8 cellular contexts compared by ENCODE assay signal in the genomic region with DNA sequence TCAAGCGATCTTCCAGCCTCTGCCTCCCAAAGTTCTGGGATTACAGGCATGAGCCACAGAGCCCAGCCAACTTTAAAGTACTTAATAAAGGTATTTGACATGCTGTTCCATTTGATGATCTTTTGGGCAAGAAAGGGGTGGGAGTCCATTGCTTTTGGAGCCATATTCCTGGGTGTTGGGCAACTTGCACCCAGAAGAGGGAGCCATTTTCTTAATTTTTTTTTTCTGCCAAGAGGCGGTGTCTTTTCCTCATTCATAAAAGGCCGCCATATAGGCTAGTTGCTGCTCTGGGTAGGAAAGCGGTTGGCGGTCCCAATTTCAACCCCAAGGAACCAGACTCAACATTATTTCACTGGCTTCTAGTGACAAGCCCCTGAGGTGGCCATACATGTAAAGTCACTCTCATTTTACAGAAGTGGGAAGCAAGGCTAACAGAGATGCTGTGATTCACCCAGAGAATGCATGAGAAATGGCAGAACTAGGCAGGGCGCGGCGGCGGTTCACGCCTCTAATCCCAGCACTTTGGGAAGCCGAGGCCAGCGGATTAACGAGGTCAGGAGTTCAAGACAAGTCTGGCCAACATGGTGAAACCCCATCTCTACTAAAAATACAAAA.
A peak's percentile ranks its signal among the peaks of the same experiment; 100 is the strongest.
DNase-seq lines count a peak whose midpoint lies in the region; ATAC-seq and TF ChIP-seq lines count a peak whose summit lies in the region.

No MANE protein-coding gene starts in this region.

- no peaks in the 10 kb centered on the region for H3K9me3 Mint-ChIP-seq in activated T-helper 17 cell treated with anti-CD3 and anti-CD28 coated beads, Interleukin-2, amount 50 U/mL, for 72 hours

- no peak overlapping the region for H3K4me2 ChIP-seq in SU-DHL-6 (ENCODE audit: low read depth, low read length, poor library complexity, severe bottlenecking)
- H3K4me2 ChIP-seq in hepatocyte = no peak overlapping the region

- H3K9me3 ChIP-seq in SU-DHL-6 (ENCODE audit: insufficient read depth, low read length) = no peaks in the 10 kb centered on the region
- H3K9me3 ChIP-seq in hepatocyte (ENCODE audit: low read depth) = no peaks in the 10 kb centered on the region

- 71% methylated on average over 13 of the region's 13 CpGs for whole genome bisulfite sequencing in hepatocyte (ENCODE audit: low lambda C conversion rate, missing lambda C conversion rate)

- H3K36me3 ChIP-seq in SU-DHL-6 (ENCODE audit: low read length) (no peaks in the 10 kb centered on the region), hepatocyte (replicated peaks; ENCODE audit: insufficient read depth, low read depth) (no peaks in the 10 kb centered on the region)

- TF ChIP-seq POLR2A in GM18505 (IDR thresholded peaks at IDR 0.05; ENCODE audit: borderline replicate concordance, extremely low read depth, insufficient read depth, insufficient read length) = no peak

- H3K9ac ChIP-seq in SU-DHL-6 (ENCODE audit: low read length) = no peak overlapping the region

- no peaks in the 10 kb centered on the region for H3F3A ChIP-seq in SU-DHL-6 (ENCODE audit: insufficient read depth)

- H3K79me2 ChIP-seq in SU-DHL-6 (ENCODE audit: insufficient read depth, low read length) = no peaks in the 10 kb centered on the region
- H3K79me2 ChIP-seq in hepatocyte = no peaks in the 10 kb centered on the region

- no peak overlapping the region for H3K27ac Mint-ChIP-seq in activated T-helper 17 cell treated with anti-CD3 and anti-CD28 coated beads, Interleukin-2, amount 50 U/mL, for 72 hours

- peaks cover 12% of the 10 kb centered on the region for H3K27me3 Mint-ChIP-seq in activated T-helper 17 cell treated with anti-CD3 and anti-CD28 coated beads, Interleukin-2, amount 50 U/mL, for 72 hours

- H3K27ac ChIP-seq in SU-DHL-6 (ENCODE audit: low read depth, low read length) (no peak overlapping the region), hepatocyte (no peak overlapping the region)

- ATAC-seq in activated T-helper 17 cell treated with anti-CD3 and anti-CD28 coated beads, Interleukin-2, amount 50 U/mL, for 72 hours (replicated peaks) = no peak
- ATAC-seq in GM18505 (IDR thresholded peaks at IDR 0.05; ENCODE audit: unreplicated experiment) = no peak

- TF ChIP-seq CTCF in SU-DHL-6 (IDR thresholded peaks at IDR 0.05; ENCODE audit: insufficient read depth, low read length, poor library complexity, severe bottlenecking) (peak; percentile 32), hepatocyte (IDR thresholded peaks at IDR 0.05; ENCODE audit: poor library complexity) (peak; percentile 32)

- no peaks in the 10 kb centered on the region for H3K4me1 ChIP-seq in hepatocyte (ENCODE audit: insufficient read depth)

- H4K20me1 ChIP-seq in SU-DHL-6 (ENCODE audit: low read depth, low read length) (no peaks in the 10 kb centered on the region), hepatocyte (ENCODE audit: insufficient read depth, poor library complexity, severe bottlenecking) (no peaks in the 10 kb centered on the region)

- no peak overlapping the region for H2AFZ ChIP-seq in SU-DHL-6 (ENCODE audit: low read depth, low read length, severe bottlenecking)
- H2AFZ ChIP-seq in hepatocyte = no peak overlapping the region

- H3K36me3 Mint-ChIP-seq in activated T-helper 17 cell treated with anti-CD3 and anti-CD28 coated beads, Interleukin-2, amount 50 U/mL, for 72 hours (ENCODE audit: low read depth) = no peaks in the 10 kb centered on the region

- H3K4me3 ChIP-seq in SU-DHL-6 (ENCODE audit: insufficient read depth, low read length, poor library complexity, severe bottlenecking) (no peak overlapping the region), hepatocyte (no peak overlapping the region)

- no peaks in the 10 kb centered on the region for H3K4me1 Mint-ChIP-seq in activated T-helper 17 cell treated with anti-CD3 and anti-CD28 coated beads, Interleukin-2, amount 50 U/mL, for 72 hours

- no peak overlapping the region for H3K4me3 Mint-ChIP-seq in activated T-helper 17 cell treated with anti-CD3 and anti-CD28 coated beads, Interleukin-2, amount 50 U/mL, for 72 hours

- DNase-seq in COLO829 (ENCODE audit: low spot score) (peak; percentile 42), HPDE6-E6E7 (ENCODE audit: extremely low spot score) (peak; percentile 15), hepatocyte (ENCODE audit: low spot score) (no peak), NCI-H146 (lab: John Stamatoyannopoulos, UW) (no peak), NCI-H2029 (lab: John Stamatoyannopoulos, UW) (no peak)

- no peaks in the 10 kb centered on the region for H3K27me3 ChIP-seq in SU-DHL-6 (ENCODE audit: low read length)
- peaks cover 7% of the 10 kb centered on the region for H3K27me3 ChIP-seq in hepatocyte

- H3K9me2 ChIP-seq in SU-DHL-6 (replicated peaks; ENCODE audit: insufficient read depth, low read length) = no peaks in the 10 kb centered on the region
- H3K9me2 ChIP-seq in hepatocyte (replicated peaks; ENCODE audit: insufficient read depth) = no peaks in the 10 kb centered on the region

Comparison
In these comparisons a context has a peak if more than half of its experiments do, and no peak if none do; other contexts are left out.
1. DNase-seq: peak in COLO829 (single experiment) and HPDE6-E6E7 (single experiment); none in hepatocyte (single experiment), NCI-H146 (single experiment) and NCI-H2029 (single experiment).